In the genomic region with DNA sequence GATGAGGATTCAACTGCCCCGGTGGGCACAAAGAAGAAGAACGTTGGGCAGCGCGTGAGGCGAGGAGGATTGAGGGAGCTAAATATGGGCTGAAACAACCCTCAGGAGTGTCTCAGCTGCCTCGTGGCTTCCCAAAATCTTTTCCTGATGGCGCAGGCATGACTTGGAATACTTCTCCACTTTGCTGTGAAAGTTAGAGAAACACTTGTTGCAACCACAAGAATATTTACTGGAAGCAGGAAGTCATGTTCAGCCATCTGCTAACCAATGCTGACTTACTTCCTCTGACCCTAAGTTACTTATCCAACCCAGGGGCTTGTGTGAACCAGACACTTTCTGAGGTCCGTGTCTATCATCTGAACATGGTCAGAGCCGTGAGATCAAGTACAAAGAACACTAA, we compare ENCODE assay signal across 16 cellular contexts.
DNase-seq lines count a peak whose midpoint lies in the region; ATAC-seq, FAIRE-seq and TF ChIP-seq lines count a peak whose summit lies in the region.
"Had no signal": no experiment of that assay in that cellular context is flagged by ENCODE, and none has a peak within 500 bp of the region (broad histone marks: within the 10 kb centered on the region; RNA-seq: fewer than 3 reads in every experiment).

No MANE protein-coding gene starts in this region.

- H3K4me3 Mint-ChIP-seq in CD4-positive, alpha-beta T cell: no peak overlapping the region
- H3K4me3 Mint-ChIP-seq in astrocyte (ENCODE audit: unreplicated experiment) (no peak overlapping the region), osteocyte (ENCODE audit: unreplicated experiment) (no peak overlapping the region)
- H3K4me3 Mint-ChIP-seq: type B pancreatic cell had no signal

- H3K4me3 ChIP-seq in astrocyte (ENCODE audit: insufficient read depth, low read depth, low read length): no peak overlapping the region
- H3K4me3 ChIP-seq: gastrocnemius medialis had no signal

- no peaks in the 10 kb centered on the region for H3K79me2 ChIP-seq in astrocyte (ENCODE audit: insufficient read depth, low read length)

- no peak for ATAC-seq in CD4-positive, alpha-beta T cell (ENCODE audit: poor library complexity)
- ATAC-seq in HG03039 (IDR thresholded peaks at IDR 0.05; ENCODE audit: unreplicated experiment): no peak
- ATAC-seq: gastrocnemius medialis had no signal

- H3K9ac ChIP-seq in astrocyte (ENCODE audit: low read length): no peak overlapping the region

- no peak for TF ChIP-seq CTCF in CD4-positive, alpha-beta T cell (IDR thresholded peaks at IDR 0.05)
- TF ChIP-seq CTCF in astrocyte (IDR thresholded peaks at IDR 0.05; ENCODE audit: insufficient read depth, low read depth, low read length): no peak
- no peak for TF ChIP-seq CTCF in osteocyte (IDR thresholded peaks at IDR 0.05)

- H3K27me3 Mint-ChIP-seq in CD4-positive, alpha-beta T cell: no peaks in the 10 kb centered on the region
- peaks cover 4% of the 10 kb centered on the region for H3K27me3 Mint-ChIP-seq in astrocyte (ENCODE audit: low read depth, unreplicated experiment)
- no peaks in the 10 kb centered on the region for H3K27me3 Mint-ChIP-seq in osteocyte (ENCODE audit: unreplicated experiment)
- H3K27me3 Mint-ChIP-seq: type B pancreatic cell had no signal

- peaks cover 4% of the 10 kb centered on the region for H3K9me3 Mint-ChIP-seq in CD4-positive, alpha-beta T cell
- H3K9me3 Mint-ChIP-seq in astrocyte (ENCODE audit: unreplicated experiment) (peaks cover 2% of the 10 kb centered on the region), osteocyte (ENCODE audit: unreplicated experiment) (peaks cover 8% of the 10 kb centered on the region)

- no peaks in the 10 kb centered on the region for H4K20me1 ChIP-seq in astrocyte (ENCODE audit: insufficient read depth, low read length)

- peaks cover 41% of the 10 kb centered on the region for H3K4me1 Mint-ChIP-seq in CD4-positive, alpha-beta T cell (ENCODE audit: low read depth)
- H3K4me1 Mint-ChIP-seq in astrocyte (ENCODE audit: low read depth, unreplicated experiment) (peaks cover 3% of the 10 kb centered on the region), osteocyte (ENCODE audit: unreplicated experiment) (no peaks in the 10 kb centered on the region)

- H3K27ac Mint-ChIP-seq in CD4-positive, alpha-beta T cell: peak overlapping the region; percentile 61
- no peak overlapping the region for H3K27ac Mint-ChIP-seq in astrocyte (ENCODE audit: unreplicated experiment)
- H3K27ac Mint-ChIP-seq in osteocyte (ENCODE audit: unreplicated experiment): no peak overlapping the region
- H3K27ac Mint-ChIP-seq: type B pancreatic cell had no signal

- H3K27ac ChIP-seq in CD4-positive, alpha-beta T cell (ENCODE audit: low read depth, low read length): no peak overlapping the region
- H3K27ac ChIP-seq in astrocyte (ENCODE audit: low read depth, low read length): no peak overlapping the region
- H3K27ac ChIP-seq: gastrocnemius medialis had no signal

- no peaks in the 10 kb centered on the region for H3K4me1 ChIP-seq in astrocyte (ENCODE audit: insufficient read depth, low read length)
- H3K4me1 ChIP-seq: gastrocnemius medialis had no signal

- POLR2A ChIA-PET in CD4-positive, alpha-beta T cell (lab: Charles Lee): no interaction called here

- no peaks in the 10 kb centered on the region for H3K27me3 ChIP-seq in CD4-positive, alpha-beta T cell (ENCODE audit: control insufficient read depth, insufficient read depth, low read length)
- H3K27me3 ChIP-seq in astrocyte (ENCODE audit: insufficient read depth, low read length): no peaks in the 10 kb centered on the region
- H3K27me3 ChIP-seq: gastrocnemius medialis had no signal

- no peaks in the 10 kb centered on the region for H3K36me3 Mint-ChIP-seq in CD4-positive, alpha-beta T cell (ENCODE audit: low read depth)
- H3K36me3 Mint-ChIP-seq in astrocyte (ENCODE audit: low read depth, unreplicated experiment) (peaks cover 2% of the 10 kb centered on the region), osteocyte (ENCODE audit: unreplicated experiment) (peaks cover 2% of the 10 kb centered on the region)
- H3K36me3 Mint-ChIP-seq: type B pancreatic cell had no signal

- DNase-seq in CD4-positive, alpha-beta T cell: no peak
- DNase-seq in KBM-7 (peak; percentile 5), astrocyte (ENCODE audit: low read depth) (peak; percentile 26), osteocyte (ENCODE audit: extremely low spot score, unreplicated experiment) (peak; percentile 34)
- no peak for DNase-seq in activated effector memory CD4-positive, alpha-beta T cell treated with anti-CD3 and anti-CD28 coated beads, Interleukin-2, amount 50 U/mL, for 16 hours
- DNase-seq in activated naive CD4-positive, alpha-beta T cell treated with Interleukin-2 at 50 U/mL for 16 hours: no peak
- DNase-seq: activated CD4-positive, CD25-positive, alpha-beta regulatory T cell; cerebellar nuclear complex; COR-L47; GDM1; NCI-H1417 treated with DMSO at 0.1 percent for 48 hours; NCI-H345; OCI-M1 had no signal

- H3K36me3 ChIP-seq in astrocyte (ENCODE audit: insufficient read depth, low read length): no peaks in the 10 kb centered on the region
- H3K36me3 ChIP-seq: gastrocnemius medialis had no signal

- no peak overlapping the region for H3K4me2 ChIP-seq in astrocyte (ENCODE audit: low read length)

- intact Hi-C loops in CD4-positive, alpha-beta T cell (cut with DNase I, micrococcal nuclease): no loop called here

- FAIRE-seq in astrocyte (lab: Jason Lieb, UNC): no peak

- CTCF ChIA-PET in CD4-positive, alpha-beta T cell (lab: Charles Lee): no interaction called here

- in situ Hi-C loops in KBM-7 (cut with MboI; ENCODE audit: low pct_unique_long_range_greater_than_20kb, low sequenced_read_pairs): no loop called here

- peaks cover 7% of the 10 kb centered on the region for H3K9me3 ChIP-seq in CD4-positive, alpha-beta T cell (ENCODE audit: control insufficient read depth, low read length)
- H3K9me3 ChIP-seq in astrocyte (ENCODE audit: insufficient read depth, low read depth, low read length): no peaks in the 10 kb centered on the region
- H3K9me3 ChIP-seq: gastrocnemius medialis had no signal

- no peak overlapping the region for H2AFZ ChIP-seq in astrocyte (ENCODE audit: low read depth, low read length)

Comparison
In these comparisons a context has a peak if more than half of its experiments do, and no peak if none do; other contexts are left out.
1. DNase-seq: peak in KBM-7 (single experiment), astrocyte (single experiment) and osteocyte (single experiment); none in CD4-positive, alpha-beta T cell (0 of 10), activated effector memory CD4-positive, alpha-beta T cell treated with anti-CD3 and anti-CD28 coated beads, Interleukin-2, amount 50 U/mL, for 16 hours (single experiment) and activated naive CD4-positive, alpha-beta T cell treated with Interleukin-2 at 50 U/mL for 16 hours (single experiment).